ENCODE assay signal across 15 cellular contexts in genomic region chr5:1846583-1846982, GRCh38. TPM values are rescaled to one million over a fixed set of nuclear protein-coding genes. Genes with fewer than 3 reads are reported as not detected.
DNase-seq lines count a peak whose midpoint lies in the region; ATAC-seq and TF ChIP-seq lines count a peak whose summit lies in the region.
"Had no signal": no experiment of that assay in that cellular context is flagged by ENCODE, and none has a peak within 500 bp of the region (broad histone marks: within the 10 kb centered on the region; RNA-seq: fewer than 3 reads in every experiment).

No MANE protein-coding gene starts in this region.

- DNase-seq in left ventricle myocardium superior (peak; percentile 12), right atrium auricular region (ENCODE audit: low spot score) (no peak), nephron progenitor cell (no peak), HuH-7 (ENCODE audit: low spot score) (no peak)
- DNase-seq: Calu3; CD8-positive, alpha-beta T cell; DMS79 treated with DMSO at 0.1 percent for 48 hours; GF-D8; GOT3; H9 had no signal

- H3K36me3 Mint-ChIP-seq in nephron progenitor cell (ENCODE audit: low read depth): no peaks in the 10 kb centered on the region
- H3K36me3 Mint-ChIP-seq: CD8-positive, alpha-beta T cell had no signal

- no peaks in the 10 kb centered on the region for H3K27me3 ChIP-seq in right atrium auricular region

- no peak for ATAC-seq in left ventricle myocardium superior
- ATAC-seq in esophagus mucosa: peak; percentile 29
- ATAC-seq in GM18868 (IDR thresholded peaks at IDR 0.05; ENCODE audit: unreplicated experiment): no peak
- ATAC-seq: CD8-positive, alpha-beta T cell had no signal

- intact Hi-C loops in left ventricle myocardium superior (cut with micrococcal nuclease): no loop called here

- H3K27ac ChIP-seq in right atrium auricular region: no peak overlapping the region
- H3K27ac ChIP-seq: BLaER1 treated with 17β-estradiol and CSF1 and Interleukin-3, amounts not matched to agents 10 nM and 100 nM had no signal

- H3K4me1 Mint-ChIP-seq in nephron progenitor cell: peaks cover 36% of the 10 kb centered on the region
- H3K4me1 Mint-ChIP-seq: B cell had no signal

- no peaks in the 10 kb centered on the region for H3K4me1 ChIP-seq in right atrium auricular region

- peaks cover 51% of the 10 kb centered on the region for H3K27me3 Mint-ChIP-seq in nephron progenitor cell (ENCODE audit: low read depth, poor library complexity)

- H3K9me3 ChIP-seq in right atrium auricular region: no peaks in the 10 kb centered on the region
- H3K9me3 ChIP-seq: BLaER1 treated with 17β-estradiol and CSF1 and Interleukin-3, amounts not matched to agents 10 nM and 100 nM had no signal

- H3K4me3 Mint-ChIP-seq in nephron progenitor cell: no peak overlapping the region
- H3K4me3 Mint-ChIP-seq: B cell; CD8-positive, alpha-beta T cell; H9 had no signal

- TF ChIP-seq CTCF in right atrium auricular region (IDR thresholded peaks at IDR 0.05): no peak
- no peak for TF ChIP-seq CTCF in nephron progenitor cell (IDR thresholded peaks at IDR 0.05)

- H3K27ac Mint-ChIP-seq in nephron progenitor cell: peak overlapping the region; percentile 51
- H3K27ac Mint-ChIP-seq: B cell; CD8-positive, alpha-beta T cell; H9 had no signal

- no peaks in the 10 kb centered on the region for H3K9me3 Mint-ChIP-seq in nephron progenitor cell
- H3K9me3 Mint-ChIP-seq: CD8-positive, alpha-beta T cell; H9 had no signal

- H3K36me3 ChIP-seq in right atrium auricular region: no peaks in the 10 kb centered on the region
- H3K36me3 ChIP-seq: BLaER1 treated with 17β-estradiol and CSF1 and Interleukin-3, amounts not matched to agents 10 nM and 100 nM had no signal

- no peak overlapping the region for H3K4me3 ChIP-seq in right atrium auricular region
- H3K4me3 ChIP-seq: BLaER1 treated with 17β-estradiol and CSF1 and Interleukin-3, amounts not matched to agents 10 nM and 100 nM had no signal

RNA-seq across cellular contexts. Expression of gene IRX4, which starts 36.1 kb away (rescaled TPM):
- total RNA-seq in left ventricle myocardium superior (19.6 TPM), right atrium auricular region (not detected), esophagus mucosa (10.3 TPM)
- total RNA-seq: A172; B cell; Calu3; CD8-positive, alpha-beta T cell had no signal

RNA-seq across cellular contexts. Expression of gene NDUFS6, which starts 45.4 kb away (rescaled TPM):
- 128 TPM for total RNA-seq in left ventricle myocardium superior
- 100 to 1,000 TPM; 130 to 135 TPM for total RNA-seq in right atrium auricular region
- 30.7 TPM for total RNA-seq in esophagus mucosa

RNA-seq across cellular contexts. Expression of gene MRPL36, which starts 46.9 kb away (rescaled TPM):
- total RNA-seq in left ventricle myocardium superior (66.7 TPM), right atrium auricular region (10 to 100 TPM; 40.5 to 41.2 TPM), esophagus mucosa (54.3 TPM)

Comparison
In these comparisons a context has a peak if more than half of its experiments do, and no peak if none do; other contexts are left out.
1. RNA of gene IRX4, which starts 36.1 kb away (total RNA-seq): 19.6 TPM in left ventricle myocardium superior (single experiment) and 10.3 TPM in esophagus mucosa (single experiment); not detected in right atrium auricular region; every median in the first group is over 10 times any median in the second.